24 cellular contexts compared by ENCODE assay signal in the genomic region with DNA sequence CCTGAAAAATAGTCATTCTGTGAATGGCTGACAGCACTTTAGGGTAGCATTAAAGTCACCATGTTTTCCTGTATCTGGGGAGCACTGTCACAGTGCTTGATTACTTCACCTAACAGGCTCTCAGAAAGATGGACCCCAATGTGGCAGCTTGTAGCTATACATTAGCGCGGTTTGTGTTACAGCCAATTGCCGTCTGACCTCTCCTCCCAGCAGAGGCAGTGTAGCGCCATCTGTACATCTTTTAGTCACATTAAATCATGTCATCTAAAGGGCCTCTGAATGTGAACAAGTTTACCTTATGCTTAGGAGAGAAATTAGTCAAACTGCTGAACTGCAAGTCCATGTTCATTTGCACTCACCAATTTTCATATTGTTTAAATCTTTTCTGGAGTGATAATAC.
"Had no signal": no experiment of that assay in that cellular context is flagged by ENCODE, and none has a peak within 500 bp of the region (broad histone marks: within the 10 kb centered on the region; RNA-seq: fewer than 3 reads in every experiment).

No MANE protein-coding gene starts in this region.

- H3K27ac Mint-ChIP-seq: activated naive CD4-positive, alpha-beta T cell treated with anti-CD3 and anti-CD28 coated beads, Interleukin-2, amount 10 ng/mL, durations not matched to agents 7 days and 5 days; activated naive CD8-positive, alpha-beta T cell treated with anti-CD3 and anti-CD28 coated beads, Interleukin-2, amount 50 U/mL, for 24 hours; immature natural killer cell had no signal

- FAIRE-seq: colon had no signal

- DNase-seq: activated CD4-positive, alpha-beta T cell treated with anti-CD3 and anti-CD28 coated beads, Interleukin-2, amount 50 U/mL, for 1 hour; activated CD4-positive, CD25-positive, alpha-beta regulatory T cell treated with anti-CD3 and anti-CD28 coated beads, Interleukin-2, amount 50 U/mL, for 72 hours; activated CD8-positive, alpha-beta memory T cell treated with anti-CD3 and anti-CD28 coated beads for 24 hours; activated CD8-positive, alpha-beta memory T cell treated with anti-CD3 and anti-CD28 coated beads, Interleukin-2, amount 50 U/mL, for 48 hours; activated effector memory CD4-positive, alpha-beta T cell treated with Interleukin-2 at 50 U/mL for 16 hours; activated naive CD4-positive, alpha-beta T cell treated with anti-CD3 and anti-CD28 coated beads, Interleukin-2, amount 10 ng/mL, durations not matched to agents 7 days and 5 days; activated naive CD8-positive, alpha-beta T cell treated with anti-CD3 and anti-CD28 coated beads, Interleukin-2, amount 50 U/mL, for 24 hours; activated T-cell treated with anti-CD3 and anti-CD28 coated beads, Interleukin-2, amount 50 U/mL, for 48 hours; aorta; brain microvascular endothelial cell; central memory CD4-positive, alpha-beta T cell; dorsolateral prefrontal cortex; foreskin keratinocyte; glutamatergic neuron; immature natural killer cell; left ventricle myocardium superior; retina; stimulated activated CD4-positive, alpha-beta T cell treated with anti-CD3 and anti-CD28 coated beads, Interleukin-12 subunit alpha, Interleukin-12 subunit beta, amount 100 ng/mL, for 4 hours; stimulated activated CD4-positive, alpha-beta T cell treated with anti-CD3 and anti-CD28 coated beads, Interleukin-1b, Interleukin-23, amount 100 ng/mL, for 48 hours; stimulated activated CD8-positive, alpha-beta memory T cell treated with anti-CD3 and anti-CD28 coated beads, Interleukin-4, amount 100 ng/mL, for 48 hours; stimulated activated naive CD4-positive, alpha-beta T cell; upper lobe of right lung had no signal

- H3K4me1 ChIP-seq: foreskin keratinocyte, upper lobe of right lung had no signal

- H3K36me3 Mint-ChIP-seq: activated naive CD4-positive, alpha-beta T cell treated with anti-CD3 and anti-CD28 coated beads, Interleukin-2, amount 10 ng/mL, durations not matched to agents 7 days and 5 days; immature natural killer cell had no signal

- H3K4me3 Mint-ChIP-seq: activated naive CD4-positive, alpha-beta T cell treated with anti-CD3 and anti-CD28 coated beads, Interleukin-2, amount 10 ng/mL, durations not matched to agents 7 days and 5 days; activated naive CD8-positive, alpha-beta T cell treated with anti-CD3 and anti-CD28 coated beads, Interleukin-2, amount 50 U/mL, for 24 hours; immature natural killer cell had no signal

- H3K27ac ChIP-seq: brain microvascular endothelial cell, dorsolateral prefrontal cortex, epithelial cell of prostate, foreskin keratinocyte, upper lobe of right lung had no signal

- ATAC-seq: activated naive CD8-positive, alpha-beta T cell treated with anti-CD3 and anti-CD28 coated beads, Interleukin-2, amount 50 U/mL, for 24 hours; foreskin keratinocyte; left ventricle myocardium superior; upper lobe of right lung had no signal

- H3K27me3 Mint-ChIP-seq: activated naive CD4-positive, alpha-beta T cell treated with anti-CD3 and anti-CD28 coated beads, Interleukin-2, amount 10 ng/mL, durations not matched to agents 7 days and 5 days; activated naive CD8-positive, alpha-beta T cell treated with anti-CD3 and anti-CD28 coated beads, Interleukin-2, amount 50 U/mL, for 24 hours had no signal

- H3K27me3 ChIP-seq: brain microvascular endothelial cell, dorsolateral prefrontal cortex, foreskin keratinocyte, upper lobe of right lung had no signal

- H3K36me3 ChIP-seq: brain microvascular endothelial cell, upper lobe of right lung had no signal

- H3K9me3 ChIP-seq: upper lobe of right lung had no signal

- H3K4me1 Mint-ChIP-seq: activated naive CD4-positive, alpha-beta T cell treated with anti-CD3 and anti-CD28 coated beads, Interleukin-2, amount 10 ng/mL, durations not matched to agents 7 days and 5 days; activated naive CD8-positive, alpha-beta T cell treated with anti-CD3 and anti-CD28 coated beads, Interleukin-2, amount 50 U/mL, for 24 hours; immature natural killer cell had no signal

- H3K4me3 ChIP-seq: dorsolateral prefrontal cortex, upper lobe of right lung had no signal
